ENCODE assay signal across 8 cellular contexts in genomic region chr11:118401151-118401879, GRCh38. TPM values are rescaled to one million over a fixed set of nuclear protein-coding genes. Genes with fewer than 3 reads are reported as not detected.
DNase-seq lines count a peak whose midpoint lies in the region; ATAC-seq, FAIRE-seq and TF ChIP-seq lines count a peak whose summit lies in the region.

A gene with protein sequence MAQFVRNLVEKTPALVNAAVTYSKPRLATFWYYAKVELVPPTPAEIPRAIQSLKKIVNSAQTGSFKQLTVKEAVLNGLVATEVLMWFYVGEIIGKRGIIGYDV (plus strand): TSS chr11:118401606. CDS start chr11:118401666, 60 bp downstream.

- H4K20me1 ChIP-seq in smooth muscle cell (ENCODE audit: low read depth): peaks cover 39% of the 10 kb centered on the region

- peaks cover 9% of the 10 kb centered on the region for H3K4me1 ChIP-seq in smooth muscle cell (ENCODE audit: low read depth)

- H3K4me3 Mint-ChIP-seq in WTC11: peak within 1 kb of the TSS; percentile 91
- H3K4me3 Mint-ChIP-seq in immature natural killer cell: peak within 1 kb of the TSS; percentile 91 to 98 (median 97)

- no peaks in the 10 kb centered on the region for H3K9me3 ChIP-seq in smooth muscle cell (replicated peaks; ENCODE audit: low read depth)

- peaks cover 8% of the 10 kb centered on the region for H3F3A ChIP-seq in smooth muscle cell (ENCODE audit: low read depth)

- H3K36me3 ChIP-seq in bronchial epithelial cell (ENCODE audit: control insufficient read depth, insufficient read depth, low read length) (peaks cover 2% of the 10 kb centered on the region), smooth muscle cell (ENCODE audit: low read depth) (peaks cover 5% of the 10 kb centered on the region)

- CTCF ChIA-PET in WTC11 (lab: Charles Lee): interaction anchor here (1.0 kb wide), 1 partner anchor 36 kb away, joined by 3 read pairs; no protein-coding TSS in a partner anchor

- H2AFZ ChIP-seq in smooth muscle cell (ENCODE audit: low read depth): peak within 1 kb of the TSS; percentile 85

- WGBS in smooth muscle cell (ENCODE audit: low lambda C conversion rate): 1% methylated on average over 51 of the region's 51 CpGs

- H3K9me3 Mint-ChIP-seq in WTC11 (no peaks in the 10 kb centered on the region), immature natural killer cell (no peaks in the 10 kb centered on the region)

- peak within 1 kb of the TSS; percentile 65 for H3K9ac ChIP-seq in smooth muscle cell (ENCODE audit: low read depth)

- peak within 1 kb of the TSS; percentile 66 for H3K27ac ChIP-seq in smooth muscle cell (ENCODE audit: low read depth)

- H3K4me2 ChIP-seq in smooth muscle cell: peak within 1 kb of the TSS; percentile 86

- peak; percentile 87 for DNase-seq in NCI-H2227 treated with DMSO at 0.1 percent for 48 hours (lab: John Stamatoyannopoulos, UW)
- DNase-seq in WTC11 (ENCODE audit: low spot score): peak; percentile 89
- DNase-seq in bronchial epithelial cell (ENCODE audit: low read depth): peak; percentile 79
- peak; percentile 89 to 93 (median 92) for DNase-seq in immature natural killer cell
- peak; percentile 54 for DNase-seq in smooth muscle cell (lab: John Stamatoyannopoulos, UW; ENCODE audit: unreplicated experiment)

- POLR2A ChIA-PET in WTC11 (lab: Charles Lee): interaction anchor here (1.0 to 2.3 kb wide), 2 partner anchors 34 kb away, joined by 3 to 7 read pairs; partner anchors contain the start of gene KMT2A

- H3K27me3 Mint-ChIP-seq in WTC11 (ENCODE audit: low read depth): no peaks in the 10 kb centered on the region
- H3K27me3 Mint-ChIP-seq in immature natural killer cell (ENCODE audit: low read depth in 3 of 3): peaks cover 5 to 8% (median 6%) of the 10 kb centered on the region in 3 donors

- H3K36me3 Mint-ChIP-seq in WTC11 (peaks cover 8% of the 10 kb centered on the region), immature natural killer cell (peaks cover 5 to 7% (median 6%) of the 10 kb centered on the region in 3 donors)

- H3K79me2 ChIP-seq in smooth muscle cell (ENCODE audit: low read depth): peaks cover 47% of the 10 kb centered on the region

- peaks cover 19% of the 10 kb centered on the region for H3K4me1 Mint-ChIP-seq in WTC11
- peaks cover 48 to 61% of the 10 kb centered on the region in 2 donors for H3K4me1 Mint-ChIP-seq in immature natural killer cell

- H3K4me3 ChIP-seq in bronchial epithelial cell (ENCODE audit: low read depth, low read length) (peak within 1 kb of the TSS; percentile 90), smooth muscle cell (peak within 1 kb of the TSS; percentile 76)

- H3K27ac Mint-ChIP-seq in WTC11: peak within 1 kb of the TSS; percentile 100
- peak within 1 kb of the TSS; percentile 93 to 100 (median 98) for H3K27ac Mint-ChIP-seq in immature natural killer cell

- ATAC-seq in GM18502 (IDR thresholded peaks at IDR 0.05; ENCODE audit: poor library complexity, unreplicated experiment) (peak; percentile 69), HG03103 (IDR thresholded peaks at IDR 0.05; ENCODE audit: low read depth, unreplicated experiment) (peak; percentile 48), WTC11 (peak; percentile 75), HG03039 (IDR thresholded peaks at IDR 0.05; ENCODE audit: unreplicated experiment) (no peak)

- no peak for TF ChIP-seq CTCF in WTC11 (IDR thresholded peaks at IDR 0.05)
- TF ChIP-seq CTCF in bronchial epithelial cell (IDR thresholded peaks at IDR 0.05; ENCODE audit: insufficient read depth, low read length, severe bottlenecking): peak; percentile 25
- TF ChIP-seq CTCF in smooth muscle cell (IDR thresholded peaks at IDR 0.05; ENCODE audit: borderline replicate concordance, insufficient read depth, poor library complexity, severe bottlenecking): no peak

- H3K27me3 ChIP-seq in bronchial epithelial cell (ENCODE audit: control insufficient read depth, insufficient read depth, low read length): no peaks in the 10 kb centered on the region
- no peaks in the 10 kb centered on the region for H3K27me3 ChIP-seq in smooth muscle cell (ENCODE audit: low read depth)

- FAIRE-seq in bronchial epithelial cell (lab: Jason Lieb, UNC): no peak

TF ChIP-seq in WTC11, 78 proteins besides CTCF, POLR2A, EP300 and RAD21 (continues in another document):
- no peak for TF ChIP-seq NFYB (CRISPR knock-in tag; conservative IDR thresholded peaks at IDR 0.05; ENCODE audit: low read depth)
- TF ChIP-seq ZNF121 (CRISPR knock-in tag; IDR thresholded peaks at IDR 0.05): no peak
- peak; percentile 36; the same call in 1 of the 2 replicates for TF ChIP-seq TEAD1 (CRISPR knock-in tag; IDR thresholded peaks at IDR 0.05)
- TF ChIP-seq MXD4 (CRISPR knock-in tag; IDR thresholded peaks at IDR 0.05; ENCODE audit: borderline replicate concordance): no peak
- no peak for TF ChIP-seq NR1H2 (CRISPR knock-in tag; IDR thresholded peaks at IDR 0.05)
- TF ChIP-seq ESRRA (CRISPR knock-in tag; IDR thresholded peaks at IDR 0.05; ENCODE audit: borderline replicate concordance): 0 out of 2 replicates have a peak, but pooled peaks have one; percentile 34
- TF ChIP-seq, protein P1, sequence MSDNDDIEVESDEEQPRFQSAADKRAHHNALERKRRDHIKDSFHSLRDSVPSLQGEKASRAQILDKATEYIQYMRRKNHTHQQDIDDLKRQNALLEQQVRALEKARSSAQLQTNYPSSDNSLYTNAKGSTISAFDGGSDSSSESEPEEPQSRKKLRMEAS (CRISPR knock-in tag; IDR thresholded peaks at IDR 0.05): peak; percentile 57
- TF ChIP-seq TEAD4 (CRISPR knock-in tag; IDR thresholded peaks at IDR 0.05): 0 out of 2 replicates have a peak, but pooled peaks have one; percentile 38
- TF ChIP-seq, protein P2, sequence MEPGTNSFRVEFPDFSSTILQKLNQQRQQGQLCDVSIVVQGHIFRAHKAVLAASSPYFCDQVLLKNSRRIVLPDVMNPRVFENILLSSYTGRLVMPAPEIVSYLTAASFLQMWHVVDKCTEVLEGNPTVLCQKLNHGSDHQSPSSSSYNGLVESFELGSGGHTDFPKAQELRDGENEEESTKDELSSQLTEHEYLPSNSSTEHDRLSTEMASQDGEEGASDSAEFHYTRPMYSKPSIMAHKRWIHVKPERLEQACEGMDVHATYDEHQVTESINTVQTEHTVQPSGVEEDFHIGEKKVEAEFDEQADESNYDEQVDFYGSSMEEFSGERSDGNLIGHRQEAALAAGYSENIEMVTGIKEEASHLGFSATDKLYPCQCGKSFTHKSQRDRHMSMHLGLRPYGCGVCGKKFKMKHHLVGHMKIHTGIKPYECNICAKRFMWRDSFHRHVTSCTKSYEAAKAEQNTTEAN (CRISPR knock-in tag; IDR thresholded peaks at IDR 0.05): no peak
- TF ChIP-seq, protein P3, sequence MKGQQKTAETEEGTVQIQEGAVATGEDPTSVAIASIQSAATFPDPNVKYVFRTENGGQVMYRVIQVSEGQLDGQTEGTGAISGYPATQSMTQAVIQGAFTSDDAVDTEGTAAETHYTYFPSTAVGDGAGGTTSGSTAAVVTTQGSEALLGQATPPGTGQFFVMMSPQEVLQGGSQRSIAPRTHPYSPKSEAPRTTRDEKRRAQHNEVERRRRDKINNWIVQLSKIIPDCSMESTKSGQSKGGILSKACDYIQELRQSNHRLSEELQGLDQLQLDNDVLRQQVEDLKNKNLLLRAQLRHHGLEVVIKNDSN (CRISPR knock-in tag; IDR thresholded peaks at IDR 0.05): no peak
- peak; percentile 80 for TF ChIP-seq ARID4B (CRISPR knock-in tag; IDR thresholded peaks at IDR 0.05; ENCODE audit: borderline replicate concordance)
- TF ChIP-seq ATF1 (CRISPR knock-in tag; IDR thresholded peaks at IDR 0.05): no peak
- TF ChIP-seq FOXP1 (CRISPR knock-in tag; IDR thresholded peaks at IDR 0.05; ENCODE audit: borderline replicate concordance): peak; percentile 39; the same call in 1 of the 2 replicates
- TF ChIP-seq ZNF317 (CRISPR knock-in tag; IDR thresholded peaks at IDR 0.05; ENCODE audit: borderline replicate concordance, low read depth): no peak
- TF ChIP-seq RELA (CRISPR knock-in tag; IDR thresholded peaks at IDR 0.05; ENCODE audit: borderline replicate concordance): no peak

RNA-seq across cellular contexts. Expression of the gene that starts here (rescaled TPM):
- total RNA-seq in WTC11 (2021): 236 to 251 TPM (median 239 TPM) in 3 replicates
- 61.1 and 113 TPM in 2 replicates for total RNA-seq in bronchial epithelial cell
- polyA plus RNA-seq in immature natural killer cell: 100 to 1,000 TPM; 448 to 825 (median 551) TPM
- total RNA-seq in smooth muscle cell: 59.2 and 80.5 TPM in 2 replicates
- 428 and 479 TPM in 2 replicates for polyA plus RNA-seq in smooth muscle cell
